ENCODE assay signal across 8 cellular contexts in genomic region chr3:118882353-118882947, GRCh38.
DNase-seq lines count a peak whose midpoint lies in the region; ATAC-seq, FAIRE-seq and TF ChIP-seq lines count a peak whose summit lies in the region.

No MANE protein-coding gene starts in this region.

- POLR2A ChIA-PET in AG04450 (lab: Yijun Ruan, JAX): no interaction called here

- no peaks in the 10 kb centered on the region for H3K9me3 Mint-ChIP-seq in mesothelial cell of epicardium

- DNase-seq in AG04450 (ENCODE audit: low read depth, low spot score): peak; percentile 6
- peak; percentile 5 for DNase-seq in GM18507 (ENCODE audit: extremely low spot score, insufficient read length, low read depth)
- DNase-seq in NCI-H526 treated with DMSO at 0.1 percent for 48 hours (lab: John Stamatoyannopoulos, UW): peak; percentile 15
- peak; percentile 71 to 77 for DNase-seq in activated CD4-positive, alpha-beta T cell treated with anti-CD3 and anti-CD28 coated beads, Interleukin-2, amount 50 U/mL, for 48 hours
- DNase-seq in effector memory CD4-positive, alpha-beta T cell: peak; percentile 22 to 55 (median 43)
- peak; percentile 43 to 75 for DNase-seq in mesothelial cell of epicardium (ENCODE audit: low spot score in 2 of 2, unreplicated experiment in 2 of 2)
- DNase-seq in stimulated activated CD8-positive, alpha-beta memory T cell treated with anti-CD3 and anti-CD28 coated beads, Interleukin-4, amount 100 ng/mL, for 4 hours (ENCODE audit: low read depth in 2 of 2, low spot score in 1 of 2): peak; percentile 12 to 47

- H3K4me1 Mint-ChIP-seq in mesothelial cell of epicardium: no peaks in the 10 kb centered on the region

- H3K27me3 ChIP-seq in AG04450 (ENCODE audit: control insufficient read depth, insufficient read depth, low read length): no peaks in the 10 kb centered on the region
- H3K27me3 ChIP-seq in effector memory CD4-positive, alpha-beta T cell (replicated peaks; ENCODE audit: control insufficient read depth, insufficient read depth, low read length, poor library complexity, severe bottlenecking): peaks cover 4% of the 10 kb centered on the region

- no peak overlapping the region for H3K4me3 ChIP-seq in AG04450 (ENCODE audit: low read depth, low read length)
- H3K4me3 ChIP-seq in effector memory CD4-positive, alpha-beta T cell (ENCODE audit: insufficient read depth, low read depth, low read length, poor library complexity, severe bottlenecking): no peak overlapping the region

- no peaks in the 10 kb centered on the region for H3K4me1 ChIP-seq in effector memory CD4-positive, alpha-beta T cell (ENCODE audit: control insufficient read depth, insufficient read depth, low read length, poor library complexity, severe bottlenecking)

- peaks cover 36% of the 10 kb centered on the region for H3K27me3 Mint-ChIP-seq in mesothelial cell of epicardium (ENCODE audit: low read depth)

- peak; percentile 92 for FAIRE-seq in GM18507 (lab: Jason Lieb, UNC)

- no peak overlapping the region for H3K4me3 Mint-ChIP-seq in mesothelial cell of epicardium

- H3K36me3 ChIP-seq in effector memory CD4-positive, alpha-beta T cell (ENCODE audit: control insufficient read depth, insufficient read depth, low read length): no peaks in the 10 kb centered on the region

- TF ChIP-seq CTCF in AG04450 (IDR thresholded peaks at IDR 0.05; ENCODE audit: low read depth, low read length) (peak; percentile 73), mesothelial cell of epicardium (IDR thresholded peaks at IDR 0.05; ENCODE audit: unreplicated experiment) (peak; percentile 89)

- no peaks in the 10 kb centered on the region for H3K9me3 ChIP-seq in AG04450 (ENCODE audit: control insufficient read depth, insufficient read depth, low read length)
- no peaks in the 10 kb centered on the region for H3K9me3 ChIP-seq in effector memory CD4-positive, alpha-beta T cell (ENCODE audit: control insufficient read depth, low read length)

- CTCF ChIA-PET in AG04450 (lab: Charles Lee): interaction anchor here (0.7 to 8.9 kb wide), 25 partner anchors 9 to 799 kb away, joined by 3 to 316 read pairs (median 4); partner anchors contain the start of genes B4GALT4 and IGSF11

- no peaks in the 10 kb centered on the region for H3K36me3 Mint-ChIP-seq in mesothelial cell of epicardium

- no peak overlapping the region for H3K27ac Mint-ChIP-seq in mesothelial cell of epicardium

- peak; percentile 57 for ATAC-seq in HG03103 (IDR thresholded peaks at IDR 0.05; ENCODE audit: low read depth, unreplicated experiment)

- no peak overlapping the region for H3K27ac ChIP-seq in AG04450 (ENCODE audit: low read depth, low read length)
- H3K27ac ChIP-seq in effector memory CD4-positive, alpha-beta T cell (ENCODE audit: insufficient read depth, low read length, poor library complexity, severe bottlenecking): no peak overlapping the region

Comparison
In these comparisons a context has a peak if more than half of its experiments do, and no peak if none do; other contexts are left out.
1. DNase-seq: peak in every context shown above with its lines; median percentile 74 in activated CD4-positive, alpha-beta T cell treated with anti-CD3 and anti-CD28 coated beads, Interleukin-2, amount 50 U/mL, for 48 hours; 59 in mesothelial cell of epicardium; 43 in effector memory CD4-positive, alpha-beta T cell; 30 in stimulated activated CD8-positive, alpha-beta memory T cell treated with anti-CD3 and anti-CD28 coated beads, Interleukin-4, amount 100 ng/mL, for 4 hours; 15 in NCI-H526 treated with DMSO at 0.1 percent for 48 hours; 6 in AG04450; 5 in GM18507.